In genomic region chr4:80321341-80321740, GRCh38 we compare ENCODE assay signal across 32 cellular contexts. TPM values are rescaled to one million over a fixed set of nuclear protein-coding genes. Genes with fewer than 3 reads are reported as not detected.
"Had no signal": no experiment of that assay in that cellular context is flagged by ENCODE, and none has a peak within 500 bp of the region (broad histone marks: within the 10 kb centered on the region; RNA-seq: fewer than 3 reads in every experiment).

No MANE protein-coding gene starts in this region.

- H3K4me2 ChIP-seq: neural progenitor cell had no signal

- H3K4me1 Mint-ChIP-seq: natural killer cell; neural progenitor cell; stimulated activated naive B cell treated with anti-CD40 and anti-IgM and Interleukin-4, amounts not matched to agents 10 μg/mL and 1 μg/mL and 100 μg/mL, for 72 hours; stimulated activated naive CD8-positive, alpha-beta T cell treated with anti-CD3 and anti-CD28 coated beads, Interleukin-15, amount 100 ng/mL, for 72 hours had no signal

- H3K36me3 ChIP-seq: neural progenitor cell, ovary, right lobe of liver, sigmoid colon, suprapubic skin, tibial artery, transverse colon, upper lobe of right lung, uterus had no signal

- H2AFZ ChIP-seq: neural progenitor cell, parathyroid adenoma had no signal

- H3K4me3 Mint-ChIP-seq: naive thymus-derived CD4-positive, alpha-beta T cell; natural killer cell; nephron; neural progenitor cell; stimulated activated naive B cell treated with anti-CD40 and anti-IgM and Interleukin-4, amounts not matched to agents 10 μg/mL and 1 μg/mL and 100 μg/mL, for 72 hours; stimulated activated naive CD8-positive, alpha-beta T cell treated with anti-CD3 and anti-CD28 coated beads, Interleukin-15, amount 100 ng/mL, for 72 hours; type B pancreatic cell had no signal

- H3K4me1 ChIP-seq: neural progenitor cell, parathyroid adenoma, psoas muscle, right lobe of liver, sigmoid colon, suprapubic skin, testis, transverse colon, upper lobe of right lung, uterus had no signal

- H3K9ac ChIP-seq: neural progenitor cell, parathyroid adenoma had no signal

- H3K27ac Mint-ChIP-seq: naive thymus-derived CD4-positive, alpha-beta T cell; natural killer cell; nephron; neural progenitor cell; progenitor cell of endocrine pancreas; stimulated activated naive B cell treated with anti-CD40 and anti-IgM and Interleukin-4, amounts not matched to agents 10 μg/mL and 1 μg/mL and 100 μg/mL, for 72 hours; stimulated activated naive CD8-positive, alpha-beta T cell treated with anti-CD3 and anti-CD28 coated beads, Interleukin-15, amount 100 ng/mL, for 72 hours; type B pancreatic cell had no signal

- H3K27me3 ChIP-seq: ovary, right lobe of liver, sigmoid colon, testis, transverse colon, upper lobe of right lung, uterus had no signal

- H3K36me3 Mint-ChIP-seq: naive thymus-derived CD4-positive, alpha-beta T cell; natural killer cell; neural progenitor cell; stimulated activated naive B cell treated with anti-CD40 and anti-IgM and Interleukin-4, amounts not matched to agents 10 μg/mL and 1 μg/mL and 100 μg/mL, for 72 hours; type B pancreatic cell had no signal

- H3K27ac ChIP-seq: neural progenitor cell, ovary, parathyroid adenoma, psoas muscle, right lobe of liver, sigmoid colon, suprapubic skin, testis, tibial artery, transverse colon, upper lobe of right lung, uterus had no signal

- H3K9me3 ChIP-seq: ovary, psoas muscle, right lobe of liver, sigmoid colon, suprapubic skin, testis, tibial artery, transverse colon, upper lobe of right lung, uterus had no signal

- ATAC-seq: naive thymus-derived CD4-positive, alpha-beta T cell; natural killer cell; psoas muscle; right cardiac atrium; stimulated activated naive B cell treated with anti-CD40 and anti-IgM and Interleukin-4, amounts not matched to agents 10 μg/mL and 1 μg/mL and 100 μg/mL, for 72 hours; stimulated activated naive CD8-positive, alpha-beta T cell treated with anti-CD3 and anti-CD28 coated beads, Interleukin-15, amount 100 ng/mL, for 72 hours; upper lobe of right lung had no signal

- H3K4me3 ChIP-seq: neural progenitor cell, ovary, psoas muscle, right lobe of liver, sigmoid colon, suprapubic skin, testis, tibial artery, transverse colon, upper lobe of right lung, uterus had no signal

- H3K9me3 Mint-ChIP-seq: naive thymus-derived CD4-positive, alpha-beta T cell; natural killer cell; nephron; neural progenitor cell; stimulated activated naive CD8-positive, alpha-beta T cell treated with anti-CD3 and anti-CD28 coated beads, Interleukin-15, amount 100 ng/mL, for 72 hours; type B pancreatic cell had no signal

- DNase-seq: naive thymus-derived CD4-positive, alpha-beta T cell; natural killer cell; occipital lobe; ovary; posterior cingulate gyrus; psoas muscle; right cardiac atrium; right lobe of liver; sigmoid colon; small intestine; stimulated activated CD4-positive, alpha-beta T cell treated with anti-CD3 and anti-CD28 coated beads, Interleukin-12 subunit alpha, Interleukin-12 subunit beta, amount 100 ng/mL, for 4 hours; stimulated activated CD4-positive, alpha-beta T cell treated with anti-CD3 and anti-CD28 coated beads, Interleukin-1b, Interleukin-23, amount 100 ng/mL, for 48 hours; stimulated activated CD4-positive, alpha-beta T cell treated with anti-CD3 and anti-CD28 coated beads, Interleukin-4, amount 100 ng/mL, for 1 hour; stimulated activated CD4-positive, alpha-beta T cell treated with anti-CD3 and anti-CD28 coated beads, Interleukin-4, amount 100 ng/mL, for 4 hours; stimulated activated CD8-positive, alpha-beta memory T cell treated with anti-CD3 and anti-CD28 coated beads, Interleukin-4, amount 100 ng/mL, for 48 hours; stimulated activated naive B cell treated with anti-CD40 and anti-IgM and Interleukin-4, amounts not matched to agents 10 μg/mL and 1 μg/mL and 100 μg/mL, for 72 hours; stimulated activated naive CD4-positive, alpha-beta T cell treated with Interleukin-2 at 50 U/mL for 16 hours; stimulated activated naive CD8-positive, alpha-beta T cell treated with anti-CD3 and anti-CD28 coated beads, Interleukin-15, amount 100 ng/mL, for 72 hours; substantia nigra; testis; tibial artery; transverse colon; upper lobe of right lung; uterus had no signal

RNA-seq across cellular contexts. Expression of gene CFAP299, which starts 14.2 kb away (rescaled TPM):
- total RNA-seq: naive thymus-derived CD4-positive, alpha-beta T cell; natural killer cell; psoas muscle; right cardiac atrium; right lobe of liver; suprapubic skin; transverse colon; upper lobe of right lung; urinary bladder had no signal
- polyA plus RNA-seq: naive thymus-derived CD4-positive, alpha-beta T cell; neural cell; psoas muscle; right cardiac atrium; sigmoid colon; small intestine; urinary bladder had no signal

RNA-seq across cellular contexts. Expression of gene FGF5, which starts 54.9 kb away (rescaled TPM):
- total RNA-seq: right cardiac atrium, right lobe of liver, testis, upper lobe of right lung had no signal
- polyA plus RNA-seq: naive thymus-derived CD4-positive, alpha-beta T cell; psoas muscle; right cardiac atrium; urinary bladder had no signal
